Comparison of ENCODE assay signal across 25 cellular contexts in genomic region chr10:52955337-52955736, GRCh38.
"Had no signal": no experiment of that assay in that cellular context is flagged by ENCODE, and none has a peak within 500 bp of the region (broad histone marks: within the 10 kb centered on the region; RNA-seq: fewer than 3 reads in every experiment).

No MANE protein-coding gene starts in this region.

- H3K4me3 Mint-ChIP-seq: memory B cell; naive thymus-derived CD4-positive, alpha-beta T cell; natural killer cell treated with Interleukin-12 subunit alpha and Interleukin-12 subunit beta and Interleukin-15 and Interleukin-18, amount 100 ng/mL, for 72 hours; neural crest cell; stimulated activated effector memory CD8-positive, alpha-beta T cell treated with anti-CD3 and anti-CD28 coated beads, Interleukin-12 subunit alpha, Interleukin-12 subunit beta, amount 100 ng/mL, for 72 hours; stimulated activated naive CD8-positive, alpha-beta T cell treated with anti-CD3 and anti-CD28 coated beads, Interleukin-15, Interleukin-2, amounts not matched to agents 100 ng/mL and 50 ng/mL, for 24 hours; type B pancreatic cell had no signal

- H3K4me1 Mint-ChIP-seq: memory B cell; naive thymus-derived CD4-positive, alpha-beta T cell; stimulated activated effector memory CD8-positive, alpha-beta T cell treated with anti-CD3 and anti-CD28 coated beads, Interleukin-12 subunit alpha, Interleukin-12 subunit beta, amount 100 ng/mL, for 72 hours had no signal

- H3K4me3 ChIP-seq: heart left ventricle, left ventricle myocardium inferior, lung, mucosa of descending colon, pancreas, psoas muscle, right lobe of liver, suprapubic skin, thoracic aorta, tibial artery, uterus had no signal

- FAIRE-seq: pancreas had no signal

- H3K36me3 Mint-ChIP-seq: memory B cell; naive thymus-derived CD4-positive, alpha-beta T cell; natural killer cell treated with Interleukin-12 subunit alpha and Interleukin-12 subunit beta and Interleukin-15 and Interleukin-18, amount 100 ng/mL, for 72 hours; stimulated activated effector memory CD8-positive, alpha-beta T cell treated with anti-CD3 and anti-CD28 coated beads, Interleukin-12 subunit alpha, Interleukin-12 subunit beta, amount 100 ng/mL, for 72 hours had no signal

- H3K36me3 ChIP-seq: heart left ventricle, left ventricle myocardium inferior, pancreas, right lobe of liver, suprapubic skin, thoracic aorta, tibial artery, uterus had no signal

- H3K27ac ChIP-seq: heart left ventricle, left ventricle myocardium inferior, pancreas, psoas muscle, right lobe of liver, suprapubic skin, thoracic aorta, tibial artery, uterus had no signal

- DNase-seq: heart left ventricle; hypothalamus; islet precursor cell; left ventricle myocardium inferior; midbrain; mucosa of descending colon; naive thymus-derived CD4-positive, alpha-beta T cell; nucleus accumbens; posterior cingulate gyrus; psoas muscle; stimulated activated CD4-positive, alpha-beta T cell treated with anti-CD3 and anti-CD28 coated beads, Interleukin-4, amount 100 ng/mL, for 24 hours; stimulated activated naive CD4-positive, alpha-beta T cell; tibial artery; uterus had no signal

- H3K27me3 ChIP-seq: heart left ventricle, pancreas, right lobe of liver, suprapubic skin, tibial artery, uterus had no signal

- H3K9me3 Mint-ChIP-seq: memory B cell; natural killer cell treated with Interleukin-12 subunit alpha and Interleukin-12 subunit beta and Interleukin-15 and Interleukin-18, amount 100 ng/mL, for 72 hours; stimulated activated naive CD8-positive, alpha-beta T cell treated with anti-CD3 and anti-CD28 coated beads, Interleukin-15, Interleukin-2, amounts not matched to agents 100 ng/mL and 50 ng/mL, for 24 hours; type B pancreatic cell had no signal

- H3K4me1 ChIP-seq: heart left ventricle, left ventricle myocardium inferior, pancreas, psoas muscle, right lobe of liver, suprapubic skin, tibial artery, uterus had no signal

- H3K9me3 ChIP-seq: heart left ventricle, left ventricle myocardium inferior, mucosa of descending colon, pancreas, psoas muscle, right lobe of liver, suprapubic skin, thoracic aorta, tibial artery, uterus had no signal

- H3K27me3 Mint-ChIP-seq: memory B cell; naive thymus-derived CD4-positive, alpha-beta T cell; natural killer cell treated with Interleukin-12 subunit alpha and Interleukin-12 subunit beta and Interleukin-15 and Interleukin-18, amount 100 ng/mL, for 72 hours; stimulated activated naive CD8-positive, alpha-beta T cell treated with anti-CD3 and anti-CD28 coated beads, Interleukin-15, Interleukin-2, amounts not matched to agents 100 ng/mL and 50 ng/mL, for 24 hours; type B pancreatic cell had no signal

- H3K27ac Mint-ChIP-seq: memory B cell; naive thymus-derived CD4-positive, alpha-beta T cell; natural killer cell treated with Interleukin-12 subunit alpha and Interleukin-12 subunit beta and Interleukin-15 and Interleukin-18, amount 100 ng/mL, for 72 hours; stimulated activated effector memory CD8-positive, alpha-beta T cell treated with anti-CD3 and anti-CD28 coated beads, Interleukin-12 subunit alpha, Interleukin-12 subunit beta, amount 100 ng/mL, for 72 hours; stimulated activated naive CD8-positive, alpha-beta T cell treated with anti-CD3 and anti-CD28 coated beads, Interleukin-15, Interleukin-2, amounts not matched to agents 100 ng/mL and 50 ng/mL, for 24 hours; type B pancreatic cell had no signal
